13 cellular contexts compared by ENCODE assay signal in genomic region chr19:17489392-17490030, GRCh38. TPM values are rescaled to one million over a fixed set of nuclear protein-coding genes. Genes with fewer than 3 reads are reported as not detected.
A peak's percentile ranks its signal among the peaks of the same experiment; 100 is the strongest.
DNase-seq lines count a peak whose midpoint lies in the region; ATAC-seq and TF ChIP-seq lines count a peak whose summit lies in the region.
"Had no signal": no experiment of that assay in that cellular context is flagged by ENCODE, and none has a peak within 500 bp of the region (broad histone marks: within the 10 kb centered on the region; RNA-seq: fewer than 3 reads in every experiment).

No MANE protein-coding gene starts in this region.

- H3K27me3 Mint-ChIP-seq in T-helper 2 cell treated with Interferon-gamma antibody and Interleukin-4, amounts not matched to agents 5 μg/mL and 100 μg/mL, for 36 hours (ENCODE audit: low read depth), result no peaks in the 10 kb centered on the region
- H3K27me3 Mint-ChIP-seq in endothelial cell (ENCODE audit: unreplicated experiment), result peaks cover 11% of the 10 kb centered on the region
- peaks cover 4% of the 10 kb centered on the region for H3K27me3 Mint-ChIP-seq in HFFc6 (ENCODE audit: insufficient read depth)

- H3K27me3 ChIP-seq in PC-9 (ENCODE audit: insufficient read depth, low read depth) (no peaks in the 10 kb centered on the region), osteoblast (ENCODE audit: insufficient read depth, low read length) (no peaks in the 10 kb centered on the region)
- H3K27me3 ChIP-seq: cardiac muscle cell had no signal

- no peak overlapping the region for H3K4me3 ChIP-seq in PC-9
- H3K4me3 ChIP-seq in osteoblast (ENCODE audit: insufficient read depth, low read length), result no peak overlapping the region
- H3K4me3 ChIP-seq: A549 had no signal

- no peaks in the 10 kb centered on the region for H3K36me3 ChIP-seq in PC-9 (ENCODE audit: low read depth)
- peaks cover 5% of the 10 kb centered on the region for H3K36me3 ChIP-seq in osteoblast (ENCODE audit: insufficient read depth, low read length)
- H3K36me3 ChIP-seq: cardiac muscle cell, WERI-Rb-1 had no signal

- intact Hi-C loops in PC-9 (cut with micrococcal nuclease; ENCODE audit: unreplicated experiment), result no loop called here

- H3K27ac Mint-ChIP-seq in T-helper 2 cell treated with Interferon-gamma antibody and Interleukin-4, amounts not matched to agents 5 μg/mL and 100 μg/mL, for 36 hours, result peak overlapping the region; percentile 24
- H3K27ac Mint-ChIP-seq in endothelial cell (ENCODE audit: unreplicated experiment) (peak overlapping the region; percentile 98), HFFc6 (no peak overlapping the region)

- H3K4me1 Mint-ChIP-seq in T-helper 2 cell treated with Interferon-gamma antibody and Interleukin-4, amounts not matched to agents 5 μg/mL and 100 μg/mL, for 36 hours (ENCODE audit: low read depth), result peaks cover 23% of the 10 kb centered on the region
- peaks cover 42% of the 10 kb centered on the region for H3K4me1 Mint-ChIP-seq in endothelial cell (ENCODE audit: unreplicated experiment)
- peaks cover 15% of the 10 kb centered on the region for H3K4me1 Mint-ChIP-seq in HFFc6 (ENCODE audit: low read depth)

- no peaks in the 10 kb centered on the region for H3K36me3 Mint-ChIP-seq in T-helper 2 cell treated with Interferon-gamma antibody and Interleukin-4, amounts not matched to agents 5 μg/mL and 100 μg/mL, for 36 hours (ENCODE audit: low read depth)
- peaks cover 4% of the 10 kb centered on the region for H3K36me3 Mint-ChIP-seq in endothelial cell (ENCODE audit: low read depth, unreplicated experiment)
- peaks cover 4% of the 10 kb centered on the region; the same call in 1 of the 2 replicates for H3K36me3 Mint-ChIP-seq in HFFc6 (ENCODE audit: low read depth)

- TF ChIP-seq CTCF in PC-9 (conservative IDR thresholded peaks at IDR 0.05), result no peak
- TF ChIP-seq CTCF in endothelial cell (IDR thresholded peaks at IDR 0.05; ENCODE audit: unreplicated experiment), result peak; percentile 23
- TF ChIP-seq CTCF in osteoblast (IDR thresholded peaks at IDR 0.05; ENCODE audit: extremely low read depth, low read depth, low read length), result no peak
- TF ChIP-seq CTCF in HFFc6 (IDR thresholded peaks at IDR 0.05), result no peak

- CTCF ChIA-PET in PC-9 (lab: Charles Lee), result no interaction called here

- H3K9me3 ChIP-seq in PC-9 (ENCODE audit: insufficient read depth, low read depth) (no peaks in the 10 kb centered on the region), osteoblast (ENCODE audit: low read depth, low read length) (no peaks in the 10 kb centered on the region)
- H3K9me3 ChIP-seq: A549 had no signal

- H3K9me3 Mint-ChIP-seq in T-helper 2 cell treated with Interferon-gamma antibody and Interleukin-4, amounts not matched to agents 5 μg/mL and 100 μg/mL, for 36 hours, result no peaks in the 10 kb centered on the region
- H3K9me3 Mint-ChIP-seq in endothelial cell (ENCODE audit: unreplicated experiment) (no peaks in the 10 kb centered on the region), HFFc6 (no peaks in the 10 kb centered on the region)

- POLR2A ChIA-PET in PC-9 (lab: Charles Lee; ENCODE audit: unreplicated experiment), result no interaction called here

- no peaks in the 10 kb centered on the region for H3K9me2 ChIP-seq in PC-9 (ENCODE audit: insufficient read depth)

- H4K20me1 ChIP-seq in PC-9 (ENCODE audit: insufficient read depth), result peaks cover 12% of the 10 kb centered on the region; the same call in 1 of the 2 replicates
- H4K20me1 ChIP-seq in osteoblast (ENCODE audit: insufficient read depth, low read length), result peaks cover 8% of the 10 kb centered on the region

- H2AFZ ChIP-seq in PC-9, result no peak overlapping the region
- no peak overlapping the region for H2AFZ ChIP-seq in osteoblast (ENCODE audit: low read length)

- H3K4me1 ChIP-seq in PC-9 (replicated peaks; ENCODE audit: insufficient read depth) (peaks cover 12% of the 10 kb centered on the region), osteoblast (ENCODE audit: insufficient read depth, low read length) (no peaks in the 10 kb centered on the region)
- H3K4me1 ChIP-seq: A549 had no signal

- H3K79me2 ChIP-seq in PC-9 (ENCODE audit: low read depth), result no peaks in the 10 kb centered on the region
- peaks cover 5% of the 10 kb centered on the region for H3K79me2 ChIP-seq in osteoblast (ENCODE audit: insufficient read depth, low read length)

- H3K4me2 ChIP-seq in PC-9, result 0 out of 2 replicates have a peak overlapping the region, but pooled peaks have one; percentile 1
- no peak overlapping the region for H3K4me2 ChIP-seq in osteoblast (ENCODE audit: insufficient read depth, low read length)
- H3K4me2 ChIP-seq: A549 had no signal

- peak overlapping the region; percentile 13 for H3K4me3 Mint-ChIP-seq in T-helper 2 cell treated with Interferon-gamma antibody and Interleukin-4, amounts not matched to agents 5 μg/mL and 100 μg/mL, for 36 hours
- H3K4me3 Mint-ChIP-seq in endothelial cell (ENCODE audit: unreplicated experiment), result peak overlapping the region; percentile 84
- H3K4me3 Mint-ChIP-seq in HFFc6, result no peak overlapping the region

- H3K27ac ChIP-seq in PC-9 (no peak overlapping the region), osteoblast (ENCODE audit: low read depth, low read length) (no peak overlapping the region)
- H3K27ac ChIP-seq: A549, cardiac muscle cell, WERI-Rb-1 had no signal

- no peak for DNase-seq in T-helper 2 cell treated with Interferon-gamma antibody and Interleukin-4, amounts not matched to agents 5 μg/mL and 100 μg/mL, for 36 hours (ENCODE audit: low spot score)
- DNase-seq in T-helper 2 cell (no peak), PC-9 (no peak), endothelial cell (ENCODE audit: low spot score) (peak; percentile 54), osteoblast (ENCODE audit: insufficient read length, low spot score, missing footprints) (peak; percentile 42), HuH-7.5 (ENCODE audit: low spot score) (no peak), HFFc6 (no peak)

- no peak for ATAC-seq in HG02870 (IDR thresholded peaks at IDR 0.05; ENCODE audit: unreplicated experiment)

- no TSS peak for BruUV-seq in PC-9 (replicated peaks; lab: Mats Ljungman, UMichigan)

- H3F3A ChIP-seq in PC-9 (ENCODE audit: insufficient read depth, low read depth), result peaks cover 35% of the 10 kb centered on the region

RNA-seq across cellular contexts. Expression of gene SLC27A1, which starts 19.2 kb away (rescaled TPM):
- total RNA-seq in PC-9 (2021) (30.8 and 40.2 TPM in 2 replicates), endothelial cell (ENCODE audit: unreplicated experiment) (30.2 TPM), osteoblast (47.4 and 64.4 TPM in 2 replicates)
- total RNA-seq in HFFc6 (2021; fragmentation: NEBNext Ultra II Directional; extraction: Animal tissue kit (Norgen Biotek cat#: 25700)), result 10 to 100 TPM; 11.5 to 14.9 (median 13.6) TPM

RNA-seq across cellular contexts. Expression of gene PGLS, which starts 21.9 kb away (rescaled TPM):
- 175 and 290 TPM in 2 replicates for total RNA-seq in PC-9 (2021)
- total RNA-seq in endothelial cell (ENCODE audit: unreplicated experiment), result 184 TPM
- total RNA-seq in osteoblast, result 84.6 and 98.1 TPM in 2 replicates
- total RNA-seq in HFFc6 (2021; fragmentation: NEBNext Ultra II Directional; extraction: Animal tissue kit (Norgen Biotek cat#: 25700)), result 100 to 1,000 TPM in 1 of 6 experiments, 10 to 100 TPM in 5; 90.6 to 101 (median 95.2) TPM

RNA-seq across cellular contexts. Expression of gene NXNL1, which starts 28.8 kb away (rescaled TPM):
- total RNA-seq in PC-9 (2021) (not detected in 2 replicates), endothelial cell (ENCODE audit: unreplicated experiment) (not detected), osteoblast (not detected in 2 replicates)
- not detected for total RNA-seq in HFFc6 (2021; fragmentation: NEBNext Ultra II Directional; extraction: Animal tissue kit (Norgen Biotek cat#: 25700))
- total RNA-seq: cardiac muscle cell, myocyte, ureter had no signal

RNA-seq across cellular contexts. Expression of gene TMEM221, which starts 41.0 kb away (rescaled TPM):
- 2.0 and 3.9 TPM in 2 replicates for total RNA-seq in PC-9 (2021)
- total RNA-seq in endothelial cell (ENCODE audit: unreplicated experiment), result 1.4 TPM
- total RNA-seq in osteoblast, result not detected in 2 replicates
- not detected for total RNA-seq in HFFc6 (2021; fragmentation: NEBNext Ultra II Directional; extraction: Animal tissue kit (Norgen Biotek cat#: 25700))

Comparison
In these comparisons a context has a peak if more than half of its experiments do, and no peak if none do; other contexts are left out.
1. DNase-seq: peak in endothelial cell (single experiment) and osteoblast (single experiment); none in T-helper 2 cell treated with Interferon-gamma antibody and Interleukin-4, amounts not matched to agents 5 μg/mL and 100 μg/mL, for 36 hours (single experiment), T-helper 2 cell (0 of 5), PC-9 (0 of 2), HuH-7.5 (single experiment) and HFFc6 (single experiment).